ENCODE assay signal across 8 cellular contexts in genomic region chr19:54448774-54449700, GRCh38.
A peak's percentile ranks its signal among the peaks of the same experiment; 100 is the strongest.
DNase-seq lines count a peak whose midpoint lies in the region; ATAC-seq, FAIRE-seq and TF ChIP-seq lines count a peak whose summit lies in the region.

TSS of gene LENG8 (plus strand) at chr19:54449199. CDS start at chr19:54451345, 2,146 bp downstream.

- peaks cover 36% of the 10 kb centered on the region for H3K36me3 Mint-ChIP-seq in nephron progenitor cell (ENCODE audit: low read depth)

- peaks cover 35% of the 10 kb centered on the region for H3K4me1 ChIP-seq in Loucy (ENCODE audit: insufficient read depth, low read length, poor library complexity, severe bottlenecking)

- H3K4me1 Mint-ChIP-seq in nephron progenitor cell = peaks cover 37% of the 10 kb centered on the region
- H3K4me1 Mint-ChIP-seq in stimulated activated naive CD8-positive, alpha-beta T cell treated with anti-CD3 and anti-CD28 coated beads, Interleukin-15, amount 100 ng/mL, for 72 hours = peaks cover 60% of the 10 kb centered on the region

- H3K4me3 ChIP-seq in Loucy (ENCODE audit: low read length, poor library complexity, severe bottlenecking) (peak within 1 kb of the TSS; percentile 84), fibroblast of pulmonary artery (replicated peaks; ENCODE audit: low read depth, low read length) (peak within 1 kb of the TSS; percentile 99)

- H3K9ac ChIP-seq in Loucy (ENCODE audit: low read depth, low read length, poor library complexity, severe bottlenecking) = peak within 1 kb of the TSS; percentile 90

- H3K79me2 ChIP-seq in Loucy (ENCODE audit: insufficient read depth, low read length) = peaks cover 74% of the 10 kb centered on the region

- DNase-seq in EL (peak; percentile 97), H54 (ENCODE audit: insufficient read length, low spot score) (peak; percentile 99), fibroblast of pulmonary artery (ENCODE audit: low read depth) (peak; percentile 99), nephron progenitor cell (peak; percentile 91)
- peak; percentile 95 for DNase-seq in activated T-helper 9 cell treated with anti-CD3 and anti-CD28 coated beads, Interleukin-2, amount 50 U/mL, for 16 hours (ENCODE audit: low read depth)
- DNase-seq in stimulated activated naive CD8-positive, alpha-beta T cell treated with anti-CD3 and anti-CD28 coated beads, Interleukin-15, amount 100 ng/mL, for 72 hours = peak; percentile 99

- peak within 1 kb of the TSS; percentile 100 for H3K4me3 Mint-ChIP-seq in nephron progenitor cell
- H3K4me3 Mint-ChIP-seq in stimulated activated naive CD8-positive, alpha-beta T cell treated with anti-CD3 and anti-CD28 coated beads, Interleukin-15, amount 100 ng/mL, for 72 hours = peak within 1 kb of the TSS; percentile 96 to 98

- H3K27me3 Mint-ChIP-seq in nephron progenitor cell (ENCODE audit: low read depth, poor library complexity) = peaks cover 7% of the 10 kb centered on the region
- H3K27me3 Mint-ChIP-seq in stimulated activated naive CD8-positive, alpha-beta T cell treated with anti-CD3 and anti-CD28 coated beads, Interleukin-15, amount 100 ng/mL, for 72 hours = no peaks in the 10 kb centered on the region

- peak; percentile 97 for TF ChIP-seq POLR2A in H54 (IDR thresholded peaks at IDR 0.05; ENCODE audit: low read depth, low read length)
- peak; percentile 99 for TF ChIP-seq POLR2A in Raji (IDR thresholded peaks at IDR 0.05; ENCODE audit: insufficient read depth, low read depth, low read length)

- H3K4me2 ChIP-seq in Loucy (ENCODE audit: low read depth, low read length, poor library complexity, severe bottlenecking) = peak within 1 kb of the TSS; percentile 96

- H3K27ac Mint-ChIP-seq in nephron progenitor cell = peak within 1 kb of the TSS; percentile 100
- peak within 1 kb of the TSS; percentile 96 to 98 for H3K27ac Mint-ChIP-seq in stimulated activated naive CD8-positive, alpha-beta T cell treated with anti-CD3 and anti-CD28 coated beads, Interleukin-15, amount 100 ng/mL, for 72 hours

- ATAC-seq in stimulated activated naive CD8-positive, alpha-beta T cell treated with anti-CD3 and anti-CD28 coated beads, Interleukin-15, amount 100 ng/mL, for 72 hours = peak; percentile 94

- no peaks in the 10 kb centered on the region for H3K9me3 ChIP-seq in Loucy (ENCODE audit: insufficient read depth, low read depth, low read length)

- peaks cover 25% of the 10 kb centered on the region; the same call in 1 of the 2 replicates for H3K36me3 ChIP-seq in Loucy (ENCODE audit: insufficient read depth, low read length)

- no peaks in the 10 kb centered on the region for H3K9me3 Mint-ChIP-seq in nephron progenitor cell
- H3K9me3 Mint-ChIP-seq in stimulated activated naive CD8-positive, alpha-beta T cell treated with anti-CD3 and anti-CD28 coated beads, Interleukin-15, amount 100 ng/mL, for 72 hours = no peaks in the 10 kb centered on the region

- H3K27me3 ChIP-seq in Loucy (ENCODE audit: insufficient read depth, low read length, poor library complexity, severe bottlenecking) = no peaks in the 10 kb centered on the region

- no peaks in the 10 kb centered on the region for H3K9me2 ChIP-seq in Loucy (replicated peaks; ENCODE audit: low read depth, low read length)

- no peaks in the 10 kb centered on the region for H3F3A ChIP-seq in Loucy (ENCODE audit: low read depth)

- TF ChIP-seq CTCF in Loucy (conservative IDR thresholded peaks at IDR 0.05; ENCODE audit: low read length) (no peak), fibroblast of pulmonary artery (IDR thresholded peaks at IDR 0.05; ENCODE audit: low read length, missing control alignments) (no peak), nephron progenitor cell (IDR thresholded peaks at IDR 0.05) (no peak)

- peak within 1 kb of the TSS; percentile 89 for H2AFZ ChIP-seq in Loucy (ENCODE audit: low read length)

- FAIRE-seq in H54 (lab: Jason Lieb, UNC) = peak; percentile 53

- H4K20me1 ChIP-seq in Loucy (ENCODE audit: insufficient read depth, low read length, poor library complexity, severe bottlenecking) = peaks cover 58% of the 10 kb centered on the region

Comparison
In these comparisons a context has a peak if more than half of its experiments do, and no peak if none do; other contexts are left out.
1. Peak in every context shown above with its lines: DNase-seq, ATAC-seq and H3K4me3 ChIP-seq.